ENCODE assay signal across 1 cellular context in genomic region chr12:56078427-56078826, GRCh38.
TF ChIP-seq lines count a peak whose summit lies in the region.

No MANE protein-coding gene starts in this region.

TF ChIP-seq in HepG2, 621 proteins besides CTCF, POLR2A, EP300 and RAD21:
- TF ChIP-seq ESRRA (CRISPR knock-in tag; IDR thresholded peaks at IDR 0.05; ENCODE audit: low read depth) (peak; percentile 70), ZNF558 (CRISPR knock-in tag; IDR thresholded peaks at IDR 0.05; ENCODE audit: borderline replicate concordance) (no peak), SOX13 (IDR thresholded peaks at IDR 0.05) (no peak), SOX13 (CRISPR knock-in tag; conservative IDR thresholded peaks at IDR 0.05 in 1 of 2, IDR thresholded peaks at IDR 0.05 in 1 of 2) (no peak), ZNF556 (CRISPR knock-in tag; IDR thresholded peaks at IDR 0.05; ENCODE audit: borderline replicate concordance) (no peak), HNF1A (IDR thresholded peaks at IDR 0.05; ENCODE audit: low read depth) (no peak), HNF1A (CRISPR knock-in tag; IDR thresholded peaks at IDR 0.05; ENCODE audit: borderline replicate concordance) (no peak), CREB1 (IDR thresholded peaks at IDR 0.05) (no peak), CREB1 (CRISPR knock-in tag; IDR thresholded peaks at IDR 0.05) (0 out of 2 replicates have a peak, but pooled peaks have one; percentile 25), ZNF629 (CRISPR knock-in tag; conservative IDR thresholded peaks at IDR 0.05) (peak; percentile 64), HNF4G (IDR thresholded peaks at IDR 0.05; ENCODE audit: borderline replicate concordance, low read depth, low read length) (no peak), HNF4G (CRISPR knock-in tag; IDR thresholded peaks at IDR 0.05; ENCODE audit: borderline replicate concordance, low read depth) (no peak)
